Comparison of ENCODE assay signal across 14 cellular contexts in genomic region chrX:118730500-118731247, GRCh38. TPM values are rescaled to one million over a fixed set of nuclear protein-coding genes. Genes with fewer than 3 reads are reported as not detected.
DNase-seq lines count a peak whose midpoint lies in the region; ATAC-seq, FAIRE-seq and TF ChIP-seq lines count a peak whose summit lies in the region.
"Had no signal": no experiment of that assay in that cellular context is flagged by ENCODE, and none has a peak within 500 bp of the region (broad histone marks: within the 10 kb centered on the region; RNA-seq: fewer than 3 reads in every experiment).

No MANE protein-coding gene starts in this region.

- peaks cover 44% of the 10 kb centered on the region for H3K4me1 ChIP-seq in PC-3 (ENCODE audit: insufficient read depth, low read length)

- H3K9me2 ChIP-seq in PC-3 (replicated peaks; ENCODE audit: low read length): no peaks in the 10 kb centered on the region

- no peak overlapping the region for H3K9ac ChIP-seq in PC-3 (ENCODE audit: low read length)

- no peaks in the 10 kb centered on the region for H3F3A ChIP-seq in PC-3 (ENCODE audit: low read length, unreplicated experiment)

- ATAC-seq in PC-3 (no peak), omental fat pad (ENCODE audit: low FRiP score) (peak; percentile 34), HG03432 (IDR thresholded peaks at IDR 0.05; ENCODE audit: unreplicated experiment) (no peak), GM21786 (IDR thresholded peaks at IDR 0.05; ENCODE audit: unreplicated experiment) (no peak), GM18517 (IDR thresholded peaks at IDR 0.05; ENCODE audit: unreplicated experiment) (no peak)
- ATAC-seq: activated T-cell treated with anti-CD3 and anti-CD28 coated beads, Interleukin-2, amount 50 U/mL, for 4 hours; left lung had no signal

- H3K9me3 ChIP-seq in PC-3 (ENCODE audit: low read length): no peaks in the 10 kb centered on the region
- H3K9me3 ChIP-seq: left lung had no signal

- peaks cover 73% of the 10 kb centered on the region for H3K79me2 ChIP-seq in PC-3 (ENCODE audit: low read length)

- no peak for TF ChIP-seq POLR2A in GM12891 (IDR thresholded peaks at IDR 0.05; ENCODE audit: low read depth, low read length)

- POLR2A ChIA-PET in PC-3 (lab: Charles Lee; ENCODE audit: unreplicated experiment): no interaction called here

- CTCF ChIA-PET in PC-3 (lab: Charles Lee): no interaction called here

- intact Hi-C loops in PC-3 (cut with micrococcal nuclease): no loop called here

- DNase-seq in AG09319 (ENCODE audit: extremely low read depth, low read depth) (peak; percentile 20), PC-3 (peak; percentile 65), epithelial cell of esophagus (ENCODE audit: low read depth) (peak; percentile 63), omental fat pad (ENCODE audit: low spot score) (no peak), GM12891 (ENCODE audit: insufficient read length, low spot score) (no peak)
- DNase-seq: activated T-cell treated with anti-CD3 and anti-CD28 coated beads, Interleukin-2, amount 50 U/mL, for 4 hours; CD4-positive, alpha-beta T cell; effector CD8-positive, alpha-beta T cell; left lung; NCI-H510A treated with DMSO at 0.1 percent for 48 hours; T-helper 9 cell had no signal

- H4K20me1 ChIP-seq in PC-3 (ENCODE audit: low read length): no peaks in the 10 kb centered on the region

- H3K4me3 ChIP-seq in PC-3 (ENCODE audit: low read length): peak overlapping the region; percentile 5; the same call in 1 of the 2 replicates
- H3K4me3 ChIP-seq in epithelial cell of esophagus (ENCODE audit: low read length): no peak overlapping the region
- H3K4me3 ChIP-seq: left lung had no signal

- H3K27me3 ChIP-seq in PC-3 (ENCODE audit: low read length): no peaks in the 10 kb centered on the region
- H3K27me3 ChIP-seq: left lung had no signal

- no peak overlapping the region for H2AFZ ChIP-seq in PC-3 (ENCODE audit: low read length)

- H3K27ac ChIP-seq in PC-3 (ENCODE audit: low read length): peak overlapping the region; percentile 45

- no TSS peak for BruUV-seq in PC-3 (replicated peaks; lab: Mats Ljungman, UMichigan)

- no peak for TF ChIP-seq CTCF in AG09319 (IDR thresholded peaks at IDR 0.05; ENCODE audit: low read depth, low read length)
- no peak for TF ChIP-seq CTCF in PC-3 (conservative IDR thresholded peaks at IDR 0.05; ENCODE audit: low read depth, low read length)
- TF ChIP-seq CTCF in epithelial cell of esophagus (IDR thresholded peaks at IDR 0.05; ENCODE audit: insufficient read depth, low read depth, low read length, missing control alignments): no peak
- TF ChIP-seq CTCF in omental fat pad (IDR thresholded peaks at IDR 0.05): no peak

- no peaks in the 10 kb centered on the region for H3K36me3 ChIP-seq in PC-3 (ENCODE audit: low read depth, low read length)
- H3K36me3 ChIP-seq: left lung had no signal

- H3K4me2 ChIP-seq in PC-3 (ENCODE audit: low read length): peak overlapping the region; percentile 57

- FAIRE-seq in GM12891 (lab: Jason Lieb, UNC): no peak

TF ChIP-seq in GM12891, 5 proteins besides CTCF, POLR2A, EP300 and RAD21:
- TF ChIP-seq POU2F2 (IDR thresholded peaks at IDR 0.05; ENCODE audit: low read depth, low read length): no peak
TF ChIP-seq in GM12891: peak in this region for 0.

RNA-seq across cellular contexts. Expression of gene IL13RA1, which starts 3.3 kb away (rescaled TPM):
- 33.4 and 33.5 TPM in 2 replicates for total RNA-seq in PC-3 (2014; rRNA removed)
- 10 to 100 TPM; 44.9 to 77.8 (median 71.0) TPM for total RNA-seq in omental fat pad
- polyA plus RNA-seq in GM12891 (2012; ENCODE audit: low read depth, missing spikeins): 2.0 TPM

Comparison
In these comparisons a context has a peak if more than half of its experiments do, and no peak if none do; other contexts are left out.
1. DNase-seq: peak in AG09319 (single experiment), PC-3 (single experiment) and epithelial cell of esophagus (single experiment); none in omental fat pad (single experiment) and GM12891 (single experiment).